Comparison of ENCODE assay signal across 1 cellular context in genomic region chr14:61525293-61526011, GRCh38.
TF ChIP-seq lines count a peak whose summit lies in the region.

No MANE protein-coding gene starts in this region.

TF ChIP-seq in HepG2, 621 proteins besides CTCF, POLR2A, EP300 and RAD21 (continued from another document):
- TF ChIP-seq ZHX1 (CRISPR knock-in tag; IDR thresholded peaks at IDR 0.05; ENCODE audit: low read depth) (no peak), XRCC5 (optimal IDR thresholded peaks at IDR 0.05; ENCODE audit: low read length) (no peak), ZNF30 (CRISPR knock-in tag; IDR thresholded peaks at IDR 0.05) (no peak), NR1H2 (CRISPR knock-in tag; IDR thresholded peaks at IDR 0.05; ENCODE audit: borderline replicate concordance, low read depth) (no peak), ZBTB38 (CRISPR knock-in tag; IDR thresholded peaks at IDR 0.05) (peak; percentile 38; the same call in 1 of the 2 replicates), NBN (conservative IDR thresholded peaks at IDR 0.05) (no peak), CEBPG (CRISPR knock-in tag; IDR thresholded peaks at IDR 0.05) (no peak), YEATS2 (CRISPR knock-in tag; IDR thresholded peaks at IDR 0.05; ENCODE audit: borderline replicate concordance) (0 out of 2 replicates have a peak, but pooled peaks have one; percentile 8), POLR2G (IDR thresholded peaks at IDR 0.05; ENCODE audit: low read depth, low read length) (no peak), SRSF4 (IDR thresholded peaks at IDR 0.05; ENCODE audit: low read depth, low read length, poor library complexity, severe bottlenecking) (no peak), ZNF564 (CRISPR knock-in tag; IDR thresholded peaks at IDR 0.05) (no peak)
